In the genomic region with DNA sequence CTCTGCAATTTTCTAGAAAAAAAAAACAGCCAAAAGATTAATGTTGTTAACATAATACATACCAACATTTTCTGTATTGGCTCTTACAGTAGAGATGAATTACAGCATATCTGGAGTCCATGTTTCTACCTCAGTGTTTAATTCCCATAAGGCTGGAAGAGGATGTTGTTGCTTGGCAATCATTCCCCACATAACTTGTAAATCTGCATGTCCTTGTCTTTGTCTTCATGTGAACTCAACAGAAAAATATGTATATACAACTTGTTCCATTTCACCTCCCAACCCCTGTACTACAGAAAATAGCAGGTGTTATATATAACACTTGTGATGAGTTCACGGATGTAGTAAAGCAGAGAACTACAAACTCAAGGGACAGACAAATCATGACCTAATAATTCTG, we compare ENCODE assay signal across 15 cellular contexts.
A peak's percentile ranks its signal among the peaks of the same experiment; 100 is the strongest.
DNase-seq lines count a peak whose midpoint lies in the region; TF ChIP-seq lines count a peak whose summit lies in the region.
"Had no signal": no experiment of that assay in that cellular context is flagged by ENCODE, and none has a peak within 500 bp of the region (broad histone marks: within the 10 kb centered on the region; RNA-seq: fewer than 3 reads in every experiment).

No MANE protein-coding gene starts in this region.

- peak; percentile 58 for DNase-seq in NCI-H226
- DNase-seq in choroid plexus epithelial cell (ENCODE audit: low read depth): peak; percentile 20
- DNase-seq in iris pigment epithelial cell (ENCODE audit: low read depth): peak; percentile 53
- no peak for DNase-seq in NCI-H1694 (lab: John Stamatoyannopoulos, UW)
- DNase-seq in tibial artery: no peak
- no peak for DNase-seq in mesenteric fat pad (ENCODE audit: low spot score)
- no peak for DNase-seq in activated T-cell treated with anti-CD3 and anti-CD28 coated beads for 4 hours
- DNase-seq: C1 segment of cervical spinal cord, H7, NCI-H1105 treated with DMSO at 0.1 percent for 48 hours, NCI-H1694 treated with DMSO at 0.1 percent for 48 hours, NCI-H2107, NCI-H524, NCI-H82 had no signal

- no peaks in the 10 kb centered on the region for H3K36me3 ChIP-seq in tibial artery

- H3K9me3 ChIP-seq in tibial artery: no peaks in the 10 kb centered on the region

- intact Hi-C loops in tibial artery (cut with DNase I; ENCODE audit: low total_unique reads): no loop called here

- H3K4me3 ChIP-seq in choroid plexus epithelial cell (ENCODE audit: low read depth, low read length) (no peak overlapping the region), tibial artery (no peak overlapping the region)
- H3K4me3 ChIP-seq: K562 had no signal

- TF ChIP-seq CTCF in choroid plexus epithelial cell (conservative IDR thresholded peaks at IDR 0.05; ENCODE audit: low read depth, low read length) (no peak), tibial artery (IDR thresholded peaks at IDR 0.05) (no peak)

- H3K27me3 ChIP-seq in tibial artery: no peaks in the 10 kb centered on the region

- H3K4me1 ChIP-seq in tibial artery: no peaks in the 10 kb centered on the region

- H3K27ac ChIP-seq in tibial artery: no peak overlapping the region

Comparison
In these comparisons a context has a peak if more than half of its experiments do, and no peak if none do; other contexts are left out.
1. DNase-seq: peak in NCI-H226 (single experiment), choroid plexus epithelial cell (single experiment) and iris pigment epithelial cell (single experiment); none in NCI-H1694 (single experiment), tibial artery (0 of 2), mesenteric fat pad (single experiment) and activated T-cell treated with anti-CD3 and anti-CD28 coated beads for 4 hours (single experiment).